ENCODE assay signal across 19 cellular contexts in genomic region chr7:71636329-71636728, GRCh38.
A peak's percentile ranks its signal among the peaks of the same experiment; 100 is the strongest.
DNase-seq lines count a peak whose midpoint lies in the region; ATAC-seq and TF ChIP-seq lines count a peak whose summit lies in the region.
"Had no signal": no experiment of that assay in that cellular context is flagged by ENCODE, and none has a peak within 500 bp of the region (broad histone marks: within the 10 kb centered on the region; RNA-seq: fewer than 3 reads in every experiment).

No MANE protein-coding gene starts in this region.

- no peak for TF ChIP-seq POLR2A in esophagus squamous epithelium (IDR thresholded peaks at IDR 0.05)

- H3K4me1 Mint-ChIP-seq in GM23338 (peaks cover 49% of the 10 kb centered on the region), immature natural killer cell (no peaks in the 10 kb centered on the region)

- no peak overlapping the region for H3K4me2 ChIP-seq in GM23338

- no peaks in the 10 kb centered on the region for H3K36me3 ChIP-seq in GM23338 (ENCODE audit: insufficient read depth)
- H3K36me3 ChIP-seq in esophagus squamous epithelium, result no peaks in the 10 kb centered on the region
- H3K36me3 ChIP-seq: BLaER1 treated with 17β-estradiol and CSF1 and Interleukin-3, amounts not matched to agents 10 nM and 100 nM had no signal

- intact Hi-C loops in esophagus squamous epithelium (cut with DNase I), result no loop called here

- 0 out of 2 replicates have a peak, but pooled peaks cover 2% of the 10 kb centered on the region for H3F3A ChIP-seq in GM23338 (replicated peaks; ENCODE audit: low read depth)

- no peaks in the 10 kb centered on the region for H3K79me2 ChIP-seq in GM23338 (replicated peaks; ENCODE audit: insufficient read depth)

- no peak overlapping the region for H3K4me3 Mint-ChIP-seq in GM23338
- no peak overlapping the region for H3K4me3 Mint-ChIP-seq in immature natural killer cell

- H3K4me3 ChIP-seq in GM23338 (no peak overlapping the region), esophagus squamous epithelium (no peak overlapping the region)
- H3K4me3 ChIP-seq: BLaER1 treated with 17β-estradiol and CSF1 and Interleukin-3, amounts not matched to agents 10 nM and 100 nM; body of pancreas had no signal

- ATAC-seq in GM23338 (peak; percentile 51), foreskin keratinocyte (peak; percentile 11), GM19467 (IDR thresholded peaks at IDR 0.05; ENCODE audit: unreplicated experiment) (no peak)
- ATAC-seq: body of pancreas, PC-3 had no signal

- H4K20me1 ChIP-seq in GM23338 (replicated peaks; ENCODE audit: insufficient read depth), result no peaks in the 10 kb centered on the region
- H4K20me1 ChIP-seq: BLaER1 treated with 17β-estradiol and CSF1 and Interleukin-3, amounts not matched to agents 10 nM and 100 nM had no signal

- H3K4me1 ChIP-seq in GM23338 (ENCODE audit: insufficient read depth), result peaks cover 20% of the 10 kb centered on the region
- H3K4me1 ChIP-seq in foreskin keratinocyte, result peaks cover 6% of the 10 kb centered on the region
- H3K4me1 ChIP-seq in esophagus squamous epithelium, result peaks cover 3 to 18% (median 4%) of the 10 kb centered on the region in 3 donors
- H3K4me1 ChIP-seq: body of pancreas had no signal

- H3K27me3 ChIP-seq in GM23338 (ENCODE audit: insufficient read depth) (no peaks in the 10 kb centered on the region), foreskin keratinocyte (no peaks in the 10 kb centered on the region), esophagus squamous epithelium (no peaks in the 10 kb centered on the region)
- H3K27me3 ChIP-seq: BLaER1 treated with 17β-estradiol and CSF1 and Interleukin-3, amounts not matched to agents 10 nM and 100 nM; body of pancreas had no signal

- H2AFZ ChIP-seq in GM23338, result no peak overlapping the region

- no peaks in the 10 kb centered on the region; the same call in 2 of the 3 replicates for H3K36me3 Mint-ChIP-seq in GM23338 (ENCODE audit: low read depth)
- H3K36me3 Mint-ChIP-seq in immature natural killer cell, result no peaks in the 10 kb centered on the region

- no peaks in the 10 kb centered on the region for H3K9me3 ChIP-seq in esophagus squamous epithelium
- H3K9me3 ChIP-seq: BLaER1 treated with 17β-estradiol and CSF1 and Interleukin-3, amounts not matched to agents 10 nM and 100 nM; body of pancreas had no signal

- peaks cover 11% of the 10 kb centered on the region for H3K9me2 ChIP-seq in GM23338 (ENCODE audit: insufficient read depth)

- no peak overlapping the region; the same call in 1 of the 2 replicates for H3K27ac Mint-ChIP-seq in GM23338
- H3K27ac Mint-ChIP-seq in immature natural killer cell, result no peak overlapping the region

- H3K27me3 Mint-ChIP-seq in GM23338 (ENCODE audit: insufficient read depth, low read depth, poor library complexity) (peaks cover 20% of the 10 kb centered on the region), immature natural killer cell (ENCODE audit: low read depth in 3 of 3) (peaks cover 0 to 3% (median 2%) of the 10 kb centered on the region in 3 donors)

- H3K27ac ChIP-seq in GM23338 (ENCODE audit: low read depth), result peak overlapping the region; percentile 15; the same call in 1 of the 2 replicates
- no peak overlapping the region for H3K27ac ChIP-seq in foreskin keratinocyte
- no peak overlapping the region for H3K27ac ChIP-seq in esophagus squamous epithelium
- H3K27ac ChIP-seq: body of pancreas, VCaP had no signal

- peaks cover 6% of the 10 kb centered on the region; the same call in 2 of the 3 replicates for H3K9me3 Mint-ChIP-seq in GM23338
- H3K9me3 Mint-ChIP-seq in immature natural killer cell, result peaks cover 0 to 16% (median 4%) of the 10 kb centered on the region in 6 donors

- peak; percentile 58 for DNase-seq in GM23338 (ENCODE audit: low spot score)
- DNase-seq in NCI-H69 (lab: John Stamatoyannopoulos, UW), result peak; percentile 34
- peak in 1 of 2 donors; percentile 49 for DNase-seq in foreskin keratinocyte
- DNase-seq in myocyte (ENCODE audit: low read depth), result peak; percentile 85
- DNase-seq in esophagus squamous epithelium (lab: John Stamatoyannopoulos, UW), result no peak
- no peak for DNase-seq in immature natural killer cell
- no peak for DNase-seq in activated CD8-positive, alpha-beta memory T cell treated with anti-CD3 and anti-CD28 coated beads for 24 hours
- DNase-seq: activated gamma-delta T cell treated with Interleukin-2 at 50 U/mL for 16 hours, DMS79 treated with DMSO at 0.1 percent for 48 hours, KBM-7, kidney, NCI-H1436 treated with DMSO at 0.1 percent for 48 hours, NCI-H510A treated with DMSO at 0.1 percent for 48 hours, PC-3, SW 1271 had no signal

- 36 to 48% methylated on average over 4 of the region's 4 CpGs for WGBS in esophagus squamous epithelium, 2 donors

- TF ChIP-seq CTCF in GM23338 (conservative IDR thresholded peaks at IDR 0.05; ENCODE audit: low read depth in 2 of 2) (no peak), foreskin keratinocyte (conservative IDR thresholded peaks at IDR 0.05) (no peak), esophagus squamous epithelium (IDR thresholded peaks at IDR 0.05) (no peak)

TF ChIP-seq in GM23338, 12 proteins besides CTCF, POLR2A, EP300 and RAD21 (continues in another document):
- TF ChIP-seq REST (IDR thresholded peaks at IDR 0.05; ENCODE audit: unreplicated experiment), result no peak

Comparison
In these comparisons a context has a peak if more than half of its experiments do, and no peak if none do; other contexts are left out.
1. DNase-seq: peak in GM23338 (single experiment), NCI-H69 (single experiment) and myocyte (single experiment); none in esophagus squamous epithelium (single experiment), immature natural killer cell (0 of 3) and activated CD8-positive, alpha-beta memory T cell treated with anti-CD3 and anti-CD28 coated beads for 24 hours (single experiment).